ENCODE assay signal across 9 cellular contexts in the genomic region with DNA sequence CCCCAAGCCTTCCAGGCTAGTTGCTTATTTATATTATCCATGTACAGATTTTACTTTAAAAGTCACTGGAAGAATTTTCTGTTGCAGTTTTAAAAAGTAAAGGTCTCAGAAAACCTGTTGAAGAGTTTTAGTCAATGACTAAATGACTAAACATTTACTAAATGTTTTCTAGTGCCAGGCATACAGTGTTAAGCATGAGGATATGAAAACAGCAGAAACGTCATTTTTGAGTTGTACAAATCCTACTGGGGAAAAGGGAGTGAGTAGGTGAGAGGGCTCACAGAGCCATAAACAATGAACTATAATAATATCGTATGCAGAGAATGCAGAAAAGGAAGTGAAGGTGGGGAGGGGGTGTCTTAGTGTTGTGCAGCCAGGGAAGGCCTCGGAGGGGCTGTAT.
"Had no signal": no experiment of that assay in that cellular context is flagged by ENCODE, and none has a peak within 500 bp of the region (broad histone marks: within the 10 kb centered on the region; RNA-seq: fewer than 3 reads in every experiment).

No MANE protein-coding gene starts in this region.

- H3K4me3 Mint-ChIP-seq: activated naive CD8-positive, alpha-beta T cell treated with anti-CD3 and anti-CD28 coated beads for 36 hours; natural killer cell treated with Interleukin-12 subunit alpha and Interleukin-12 subunit beta and Interleukin-15 and Interleukin-18, amount 100 ng/mL, for 72 hours had no signal

- H3K27ac Mint-ChIP-seq: activated naive CD8-positive, alpha-beta T cell treated with anti-CD3 and anti-CD28 coated beads for 36 hours; natural killer cell treated with Interleukin-12 subunit alpha and Interleukin-12 subunit beta and Interleukin-15 and Interleukin-18, amount 100 ng/mL, for 72 hours had no signal

- H3K9me3 Mint-ChIP-seq: natural killer cell treated with Interleukin-12 subunit alpha and Interleukin-12 subunit beta and Interleukin-15 and Interleukin-18, amount 100 ng/mL, for 72 hours had no signal

- DNase-seq: activated CD4-positive, alpha-beta T cell treated with anti-CD3 and anti-CD28 coated beads, Interleukin-2, amount 50 U/mL, for 48 hours; activated gamma-delta T cell treated with Interleukin-2 at 50 U/mL for 16 hours; activated naive CD8-positive, alpha-beta T cell treated with anti-CD3 and anti-CD28 coated beads for 36 hours; activated T-cell treated with anti-CD3 and anti-CD28 coated beads, Interleukin-2, amount 50 U/mL, for 48 hours; anterior cingulate cortex; hippocampal formation; stimulated activated CD4-positive, alpha-beta T cell treated with anti-CD3 and anti-CD28 coated beads, Interleukin-4, amount 100 ng/mL, for 4 hours; stomach had no signal

- H3K27me3 Mint-ChIP-seq: activated naive CD8-positive, alpha-beta T cell treated with anti-CD3 and anti-CD28 coated beads for 36 hours; natural killer cell treated with Interleukin-12 subunit alpha and Interleukin-12 subunit beta and Interleukin-15 and Interleukin-18, amount 100 ng/mL, for 72 hours had no signal
